26 cellular contexts compared by ENCODE assay signal in the genomic region with DNA sequence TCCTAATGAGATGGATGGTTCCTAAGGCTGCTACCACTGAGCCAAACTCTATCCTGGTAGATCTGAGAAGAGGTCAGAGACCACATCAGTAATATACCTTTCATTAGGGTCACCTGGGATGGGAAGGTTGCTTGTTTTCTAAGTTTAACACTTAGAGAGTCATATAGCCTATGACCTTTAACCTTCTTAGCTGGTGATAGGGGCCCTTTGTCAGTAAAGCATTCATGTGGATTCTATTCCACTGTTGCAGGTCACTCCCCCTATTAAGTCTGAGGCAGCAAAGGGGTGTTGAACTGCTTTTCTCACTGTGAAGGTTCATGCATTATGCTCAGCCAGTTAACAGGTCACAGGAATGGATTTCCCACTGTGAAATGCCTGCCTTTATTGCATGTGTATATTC. TPM values are rescaled to one million over a fixed set of nuclear protein-coding genes. Genes with fewer than 3 reads are reported as not detected.
DNase-seq lines count a peak whose midpoint lies in the region; ATAC-seq and TF ChIP-seq lines count a peak whose summit lies in the region.
"Had no signal": no experiment of that assay in that cellular context is flagged by ENCODE, and none has a peak within 500 bp of the region (broad histone marks: within the 10 kb centered on the region; RNA-seq: fewer than 3 reads in every experiment).

No MANE protein-coding gene starts in this region.

- no peak overlapping the region for H4K8ac ChIP-seq in neuronal stem cell (ENCODE audit: low read depth, low read length)

- H3K4me1 ChIP-seq in esophagus muscularis mucosa = peaks cover 4 to 60% (median 54%) of the 10 kb centered on the region in 4 donors
- peaks cover 33 to 47% of the 10 kb centered on the region in 2 donors for H3K4me1 ChIP-seq in neuronal stem cell (ENCODE audit: control insufficient read depth in 2 of 2, insufficient read depth in 1 of 2, low read depth in 1 of 2, low read length in 2 of 2)
- H3K4me1 ChIP-seq: testis had no signal

- H3K36me3 Mint-ChIP-seq in CD4-positive, alpha-beta T cell (ENCODE audit: low read depth) = peaks cover 5% of the 10 kb centered on the region
- H3K36me3 Mint-ChIP-seq in activated CD8-positive, alpha-beta T cell treated with anti-CD3 and anti-CD28 coated beads for 36 hours (ENCODE audit: low read depth) = peaks cover 1% of the 10 kb centered on the region
- H3K36me3 Mint-ChIP-seq: activated naive CD4-positive, alpha-beta T cell treated with anti-CD3 and anti-CD28 coated beads, Interleukin-2, amount 50 U/mL, for 72 hours had no signal

- H2AFZ ChIP-seq in neuronal stem cell (ENCODE audit: low read length) = no peak overlapping the region

- POLR2A ChIA-PET in CD4-positive, alpha-beta T cell (lab: Charles Lee) = no interaction called here
- POLR2A ChIA-PET in activated CD8-positive, alpha-beta T cell treated with anti-CD3 and anti-CD28 coated beads for 36 hours (lab: Charles Lee) = interaction anchor here (1.1 kb wide), 1 partner anchor 11 kb away, joined by 3 read pairs; no protein-coding TSS in a partner anchor

- DNase-seq in CD4-positive, alpha-beta T cell = no peak
- DNase-seq in NCI-H69 (lab: John Stamatoyannopoulos, UW) (peak; percentile 21), esophagus muscularis mucosa (ENCODE audit: extremely low spot score) (no peak), neuronal stem cell (ENCODE audit: low spot score) (peak; percentile 71), middle frontal gyrus (ENCODE audit: extremely low spot score, low spot score) (no peak), ureter (ENCODE audit: low spot score) (no peak)
- DNase-seq in activated CD8-positive, alpha-beta T cell treated with anti-CD3 and anti-CD28 coated beads for 36 hours = no peak
- DNase-seq: activated CD4-positive, alpha-beta T cell treated with anti-CD3 and anti-CD28 coated beads for 4 hours; activated CD8-positive, alpha-beta memory T cell treated with anti-CD3 and anti-CD28 coated beads for 24 hours; activated effector memory CD4-positive, alpha-beta T cell treated with Interleukin-2 at 50 U/mL for 16 hours; activated T-cell treated with anti-CD3 and anti-CD28 coated beads for 4 hours; anterior cingulate cortex; CD8-positive, alpha-beta T cell; effector CD4-positive, alpha-beta T cell; head of caudate nucleus; kidney; MV-4-11; NCI-H1436 treated with DMSO at 0.1 percent for 48 hours; NCI-H2107; NCI-H748 treated with DMSO at 0.1 percent for 48 hours; small intestine; stimulated activated naive CD8-positive, alpha-beta T cell treated with anti-CD3 and anti-CD28 coated beads, Interleukin-15, Interleukin-2, amounts not matched to agents 100 U/mL and 50 U/mL, for 24 hours; testis; uterus had no signal

- no peak overlapping the region for H2BK15ac ChIP-seq in neuronal stem cell (ENCODE audit: low read length)

- peaks cover 66% of the 10 kb centered on the region for H3K4me1 Mint-ChIP-seq in CD4-positive, alpha-beta T cell (ENCODE audit: low read depth)
- peaks cover 56% of the 10 kb centered on the region for H3K4me1 Mint-ChIP-seq in activated CD8-positive, alpha-beta T cell treated with anti-CD3 and anti-CD28 coated beads for 36 hours (ENCODE audit: low read depth)

- no peak overlapping the region for H3K9ac ChIP-seq in neuronal stem cell (ENCODE audit: low read depth, low read length, poor library complexity)

- H3K4ac ChIP-seq in neuronal stem cell (ENCODE audit: low read length) = no peak overlapping the region

- no peak overlapping the region for H4K91ac ChIP-seq in neuronal stem cell (ENCODE audit: low read depth, low read length, poor library complexity)

- no peaks in the 10 kb centered on the region for H3K79me1 ChIP-seq in neuronal stem cell (ENCODE audit: low read depth, low read length)

- H3K14ac ChIP-seq in neuronal stem cell (ENCODE audit: low read length) = no peak overlapping the region

- H2BK120ac ChIP-seq in neuronal stem cell (ENCODE audit: low read depth, low read length) = no peak overlapping the region

- no peak overlapping the region for H3K18ac ChIP-seq in neuronal stem cell (ENCODE audit: low read length)

- no peak for TF ChIP-seq POLR2A in esophagus muscularis mucosa (IDR thresholded peaks at IDR 0.05; ENCODE audit: low read depth)

- no peak overlapping the region for H3K4me3 Mint-ChIP-seq in CD4-positive, alpha-beta T cell
- no peak overlapping the region for H3K4me3 Mint-ChIP-seq in activated CD8-positive, alpha-beta T cell treated with anti-CD3 and anti-CD28 coated beads for 36 hours
- H3K4me3 Mint-ChIP-seq: CD8-positive, alpha-beta T cell had no signal

- no peak overlapping the region for H3K27ac ChIP-seq in CD4-positive, alpha-beta T cell (ENCODE audit: low read depth, low read length)
- H3K27ac ChIP-seq in esophagus muscularis mucosa (replicated peaks in 1 of 4) (peak overlapping the region; percentile 45 to 70 (median 54)), neuronal stem cell (replicated peaks; ENCODE audit: low read length) (peak overlapping the region; percentile 25)
- H3K27ac ChIP-seq: testis had no signal

- no peak overlapping the region for H3K23ac ChIP-seq in neuronal stem cell (ENCODE audit: low read depth, low read length, poor library complexity)

- no peak for TF ChIP-seq EP300 in esophagus muscularis mucosa (IDR thresholded peaks at IDR 0.05)

- H2BK5ac ChIP-seq in neuronal stem cell (ENCODE audit: low read length) = no peak overlapping the region

- peaks cover 0 to 23% (median 4%) of the 10 kb centered on the region in 4 donors for H3K36me3 ChIP-seq in esophagus muscularis mucosa
- H3K36me3 ChIP-seq in neuronal stem cell (replicated peaks in 1 of 2; ENCODE audit: control insufficient read depth in 2 of 2, insufficient read depth in 2 of 2, low read length in 2 of 2) = peaks cover 0 to 15% of the 10 kb centered on the region in 2 donors
- H3K36me3 ChIP-seq: uterus had no signal

- no peak overlapping the region for H2BK12ac ChIP-seq in neuronal stem cell (ENCODE audit: low read length)

- no peak overlapping the region for H2AK5ac ChIP-seq in neuronal stem cell (ENCODE audit: low read depth, low read length)

- no peaks in the 10 kb centered on the region for H3K9me3 ChIP-seq in CD4-positive, alpha-beta T cell (ENCODE audit: control insufficient read depth, low read length)
- no peaks in the 10 kb centered on the region for H3K9me3 ChIP-seq in esophagus muscularis mucosa
- H3K9me3 ChIP-seq in neuronal stem cell (replicated peaks in 1 of 2; ENCODE audit: control insufficient read depth in 2 of 2, insufficient read depth in 1 of 2, low read depth in 1 of 2, low read length in 2 of 2) = no peaks in the 10 kb centered on the region
- H3K9me3 ChIP-seq: testis, uterus had no signal

- no peaks in the 10 kb centered on the region for H3K9me3 Mint-ChIP-seq in CD4-positive, alpha-beta T cell
- H3K9me3 Mint-ChIP-seq in activated CD8-positive, alpha-beta T cell treated with anti-CD3 and anti-CD28 coated beads for 36 hours = no peaks in the 10 kb centered on the region
- H3K9me3 Mint-ChIP-seq: activated naive CD4-positive, alpha-beta T cell treated with anti-CD3 and anti-CD28 coated beads, Interleukin-2, amount 50 U/mL, for 72 hours; CD8-positive, alpha-beta T cell had no signal

- H3K4me2 ChIP-seq in neuronal stem cell (ENCODE audit: insufficient read depth, low read length, poor library complexity, severe bottlenecking) = peak overlapping the region; percentile 26

- H3K27me3 Mint-ChIP-seq in CD4-positive, alpha-beta T cell = no peaks in the 10 kb centered on the region
- no peaks in the 10 kb centered on the region for H3K27me3 Mint-ChIP-seq in activated CD8-positive, alpha-beta T cell treated with anti-CD3 and anti-CD28 coated beads for 36 hours

- no peak for TF ChIP-seq CTCF in CD4-positive, alpha-beta T cell (IDR thresholded peaks at IDR 0.05)
- no peak for TF ChIP-seq CTCF in esophagus muscularis mucosa (IDR thresholded peaks at IDR 0.05)
- TF ChIP-seq CTCF in activated CD8-positive, alpha-beta T cell treated with anti-CD3 and anti-CD28 coated beads for 36 hours (IDR thresholded peaks at IDR 0.05) = no peak

- no peak for ATAC-seq in CD4-positive, alpha-beta T cell (ENCODE audit: poor library complexity)
- no peak for ATAC-seq in activated CD8-positive, alpha-beta T cell treated with anti-CD3 and anti-CD28 coated beads for 36 hours
- no peak for ATAC-seq in HG02798 (IDR thresholded peaks at IDR 0.05; ENCODE audit: poor library complexity, unreplicated experiment)
- ATAC-seq: activated naive CD4-positive, alpha-beta T cell treated with anti-CD3 and anti-CD28 coated beads, Interleukin-2, amount 50 U/mL, for 72 hours; CD8-positive, alpha-beta T cell; stimulated activated naive CD8-positive, alpha-beta T cell treated with anti-CD3 and anti-CD28 coated beads, Interleukin-15, Interleukin-2, amounts not matched to agents 100 U/mL and 50 U/mL, for 24 hours had no signal

- no peaks in the 10 kb centered on the region for H3K27me3 ChIP-seq in CD4-positive, alpha-beta T cell (ENCODE audit: control insufficient read depth, insufficient read depth, low read length)
- H3K27me3 ChIP-seq in esophagus muscularis mucosa (no peaks in the 10 kb centered on the region), neuronal stem cell (ENCODE audit: control insufficient read depth in 3 of 3, insufficient read depth in 3 of 3, low read depth in 1 of 3, low read length in 3 of 3) (no peaks in the 10 kb centered on the region)
- H3K27me3 ChIP-seq: testis, uterus had no signal

- intact Hi-C loops in CD4-positive, alpha-beta T cell (cut with DNase I, micrococcal nuclease) = no loop called here
- intact Hi-C loops in esophagus muscularis mucosa (cut with DNase I) = no loop called here
- intact Hi-C loops in activated CD8-positive, alpha-beta T cell treated with anti-CD3 and anti-CD28 coated beads for 36 hours (cut with micrococcal nuclease) = no loop called here

- peak overlapping the region; percentile 3 for H3K27ac Mint-ChIP-seq in CD4-positive, alpha-beta T cell
- no peak overlapping the region for H3K27ac Mint-ChIP-seq in activated CD8-positive, alpha-beta T cell treated with anti-CD3 and anti-CD28 coated beads for 36 hours
- H3K27ac Mint-ChIP-seq: activated naive CD4-positive, alpha-beta T cell treated with anti-CD3 and anti-CD28 coated beads, Interleukin-2, amount 50 U/mL, for 72 hours; CD8-positive, alpha-beta T cell had no signal

- CTCF ChIA-PET in CD4-positive, alpha-beta T cell (lab: Charles Lee) = no interaction called here
- CTCF ChIA-PET in activated CD8-positive, alpha-beta T cell treated with anti-CD3 and anti-CD28 coated beads for 36 hours (lab: Charles Lee) = interaction anchor here (1.8 kb wide), 1 partner anchor 67 kb away, joined by 3 read pairs; no protein-coding TSS in a partner anchor

- no peak overlapping the region for H3K4me3 ChIP-seq in esophagus muscularis mucosa
- no peak overlapping the region for H3K4me3 ChIP-seq in neuronal stem cell (ENCODE audit: low read length in 2 of 2)
- H3K4me3 ChIP-seq: testis, uterus had no signal

RNA-seq across cellular contexts. Expression of gene ZNF609, which starts 6.1 kb away (rescaled TPM):
- 10 to 100 TPM; 62.4 to 65.3 TPM for total RNA-seq in CD4-positive, alpha-beta T cell
- 10 to 100 TPM; 38.3 to 53.7 (median 45.3) TPM for total RNA-seq in esophagus muscularis mucosa
- polyA plus RNA-seq in neuronal stem cell (2013, experiment 1 of 2) = 19.3 TPM
- 20.0 TPM for polyA plus RNA-seq in neuronal stem cell (2013, experiment 2 of 2)
- 10 to 100 TPM; 37.2 to 39.6 TPM for total RNA-seq in activated CD8-positive, alpha-beta T cell treated with anti-CD3 and anti-CD28 coated beads for 36 hours
- total RNA-seq in ureter = 55.1 TPM

Comparison
In these comparisons a context has a peak if more than half of its experiments do, and no peak if none do; other contexts are left out.
1. DNase-seq: peak in NCI-H69 (single experiment) and neuronal stem cell (single experiment); none in CD4-positive, alpha-beta T cell (0 of 10), esophagus muscularis mucosa (single experiment), middle frontal gyrus (single experiment), activated CD8-positive, alpha-beta T cell treated with anti-CD3 and anti-CD28 coated beads for 36 hours (single experiment) and ureter (single experiment).